In genomic region chr11:27673979-27674663, GRCh38 we compare ENCODE assay signal across 22 cellular contexts. TPM values are rescaled to one million over a fixed set of nuclear protein-coding genes. Genes with fewer than 3 reads are reported as not detected.
DNase-seq lines count a peak whose midpoint lies in the region; ATAC-seq and TF ChIP-seq lines count a peak whose summit lies in the region.
"Had no signal": no experiment of that assay in that cellular context is flagged by ENCODE, and none has a peak within 500 bp of the region (broad histone marks: within the 10 kb centered on the region; RNA-seq: fewer than 3 reads in every experiment).

No MANE protein-coding gene starts in this region.

- H3F3A ChIP-seq in GM23248 (ENCODE audit: insufficient read depth) = peaks cover 70% of the 10 kb centered on the region

- in situ Hi-C loops in GM23248 (cut with MboI) (no loop called here), KBM-7 (cut with MboI; ENCODE audit: low pct_unique_long_range_greater_than_20kb, low sequenced_read_pairs) (no loop called here)

- no peak overlapping the region for H3K4me3 ChIP-seq in GM23248
- H3K4me3 ChIP-seq in RWPE2 (ENCODE audit: severe bottlenecking) = no peak overlapping the region
- H3K4me3 ChIP-seq: adrenal gland, lower lobe of right lung, neural progenitor cell, SJCRH30, thyroid gland had no signal

- whole genome bisulfite sequencing in GM23248 (ENCODE audit: low coverage in 1 of 2, low lambda C conversion rate in 2 of 2, missing lambda C conversion rate in 2 of 2), 2 experiments = 32% methylated on average over 6 of the region's 6 CpGs

- no peaks in the 10 kb centered on the region for H3K9me2 ChIP-seq in GM23248 (ENCODE audit: insufficient read depth)

- no peak overlapping the region for H3K4me2 ChIP-seq in GM23248 (ENCODE audit: unreplicated experiment)
- H3K4me2 ChIP-seq: neural progenitor cell had no signal

- H4K20me1 ChIP-seq in GM23248 (ENCODE audit: insufficient read depth) = peaks cover 54% of the 10 kb centered on the region

- peaks cover 100% of the 10 kb centered on the region for H3K79me2 ChIP-seq in GM23248 (ENCODE audit: insufficient read depth)

- H3K9ac ChIP-seq in GM23248 = no peak overlapping the region
- H3K9ac ChIP-seq: neural progenitor cell had no signal

- no peak overlapping the region for H2AFZ ChIP-seq in GM23248
- H2AFZ ChIP-seq: neural progenitor cell had no signal

- no peak for TF ChIP-seq CTCF in RWPE2 (IDR thresholded peaks at IDR 0.05; ENCODE audit: poor library complexity, severe bottlenecking)

- DNase-seq in GM23248 = no peak
- DNase-seq in NCI-H187 treated with DMSO at 0.1 percent for 48 hours (lab: John Stamatoyannopoulos, UW) = peak; percentile 55
- no peak for DNase-seq in RWPE2 (ENCODE audit: low spot score)
- DNase-seq in glomerular visceral epithelial cell (ENCODE audit: extremely low spot score) = peak; percentile 35
- DNase-seq in KBM-7 = no peak
- no peak for DNase-seq in NCI-H2227 treated with DMSO at 0.1 percent for 48 hours (lab: John Stamatoyannopoulos, UW)
- no peak for DNase-seq in COR-L47 (lab: John Stamatoyannopoulos, UW)
- DNase-seq: activated CD4-positive, alpha-beta T cell treated with anti-CD3 and anti-CD28 coated beads for 36 hours; activated CD8-positive, alpha-beta memory T cell treated with anti-CD3 and anti-CD28 coated beads for 24 hours; activated gamma-delta T cell treated with Interleukin-2 at 50 U/mL for 16 hours; activated T-cell treated with anti-CD3 and anti-CD28 coated beads, Interleukin-2, amount 50 U/mL, for 24 hours; adrenal gland; effector CD8-positive, alpha-beta T cell; islet precursor cell; lower lobe of right lung; NCI-H1694 treated with DMSO at 0.1 percent for 48 hours; SJCRH30; stimulated activated CD4-positive, alpha-beta T cell treated with anti-CD3 and anti-CD28 coated beads, Interleukin-15, amount 100 ng/mL, for 24 hours; thyroid gland had no signal

- H3K9me3 ChIP-seq in GM23248 (ENCODE audit: low read depth) (no peaks in the 10 kb centered on the region), RWPE2 (ENCODE audit: severe bottlenecking) (no peaks in the 10 kb centered on the region)
- H3K9me3 ChIP-seq: adrenal gland, thyroid gland had no signal

- peaks cover 11% of the 10 kb centered on the region; the same call in 1 of the 2 replicates for H3K36me3 ChIP-seq in GM23248 (ENCODE audit: low read depth)
- no peaks in the 10 kb centered on the region for H3K36me3 ChIP-seq in RWPE2 (ENCODE audit: low read depth)
- H3K36me3 ChIP-seq: adrenal gland, lower lobe of right lung, neural progenitor cell, SJCRH30, thyroid gland had no signal

- no peaks in the 10 kb centered on the region for H3K27me3 ChIP-seq in GM23248 (replicated peaks; ENCODE audit: insufficient read depth)
- no peaks in the 10 kb centered on the region for H3K27me3 ChIP-seq in RWPE2 (ENCODE audit: insufficient read depth, poor library complexity, severe bottlenecking)
- H3K27me3 ChIP-seq: adrenal gland, neural progenitor cell, SJCRH30, thyroid gland had no signal

- ATAC-seq in RWPE2 (ENCODE audit: low read depth) = peak; percentile 93
- no peak for ATAC-seq in GM21360 (IDR thresholded peaks at IDR 0.05; ENCODE audit: unreplicated experiment)
- ATAC-seq: activated CD4-positive, alpha-beta T cell treated with anti-CD3 and anti-CD28 coated beads for 36 hours; lower lobe of right lung; sciatic nerve had no signal

- H3K27ac ChIP-seq in GM23248 = peak overlapping the region; percentile 51
- H3K27ac ChIP-seq in RWPE2 (ENCODE audit: poor library complexity, severe bottlenecking) = peak overlapping the region; percentile 22
- H3K27ac ChIP-seq: adrenal gland, lower lobe of right lung, neural progenitor cell, SJCRH30, thyroid gland had no signal

- H3K4me1 ChIP-seq in GM23248 (ENCODE audit: insufficient read depth) = peaks cover 59% of the 10 kb centered on the region
- peaks cover 15% of the 10 kb centered on the region for H3K4me1 ChIP-seq in RWPE2 (ENCODE audit: insufficient read depth, poor library complexity, severe bottlenecking)
- H3K4me1 ChIP-seq: adrenal gland, lower lobe of right lung, neural progenitor cell, SJCRH30, thyroid gland had no signal

RNA-seq across cellular contexts. Expression of gene BDNF, which starts 26.1 kb away (rescaled TPM):
- total RNA-seq in GM23248 (2014; rRNA removed; shearing (Covaris generic)) = 63.6 and 64.1 TPM in 2 replicates
- polyA plus RNA-seq in GM23248 (2016; fragmentation: Nextera tagmentation; extraction: Ambion mirVana) = 58.1 and 59.7 TPM in 2 replicates
- total RNA-seq: activated CD4-positive, alpha-beta T cell treated with anti-CD3 and anti-CD28 coated beads for 36 hours had no signal

Comparison
In these comparisons a context has a peak if more than half of its experiments do, and no peak if none do; other contexts are left out.
1. DNase-seq: peak in NCI-H187 treated with DMSO at 0.1 percent for 48 hours (single experiment) and glomerular visceral epithelial cell (single experiment); none in GM23248 (single experiment), RWPE2 (single experiment), KBM-7 (single experiment), NCI-H2227 treated with DMSO at 0.1 percent for 48 hours (single experiment) and COR-L47 (single experiment).